19 cellular contexts compared by ENCODE assay signal in genomic region chr2:8570637-8571036, GRCh38.
"Had no signal": no experiment of that assay in that cellular context is flagged by ENCODE, and none has a peak within 500 bp of the region (broad histone marks: within the 10 kb centered on the region; RNA-seq: fewer than 3 reads in every experiment).

No MANE protein-coding gene starts in this region.

- H3K4me3 Mint-ChIP-seq: activated naive CD4-positive, alpha-beta T cell treated with anti-CD3 and anti-CD28 coated beads, Interleukin-2, amount 10 ng/mL, durations not matched to agents 7 days and 5 days; mesothelial cell of epicardium; stimulated activated naive CD8-positive, alpha-beta T cell treated with anti-CD3 and anti-CD28 coated beads, Interleukin-15, amount 100 ng/mL, for 72 hours had no signal

- H3K36me3 Mint-ChIP-seq: activated naive CD4-positive, alpha-beta T cell treated with anti-CD3 and anti-CD28 coated beads, Interleukin-2, amount 10 ng/mL, durations not matched to agents 7 days and 5 days; mesothelial cell of epicardium had no signal

- H3K36me3 ChIP-seq: esophagus muscularis mucosa, lower lobe of right lung, upper lobe of right lung had no signal

- H3K9me3 ChIP-seq: esophagus muscularis mucosa, lower lobe of right lung, testis, upper lobe of right lung had no signal

- H3K27me3 ChIP-seq: esophagus muscularis mucosa, testis, upper lobe of right lung had no signal

- H3K9me3 Mint-ChIP-seq: activated naive CD4-positive, alpha-beta T cell treated with anti-CD3 and anti-CD28 coated beads, Interleukin-2, amount 10 ng/mL, durations not matched to agents 7 days and 5 days; mesothelial cell of epicardium; stimulated activated naive CD8-positive, alpha-beta T cell treated with anti-CD3 and anti-CD28 coated beads, Interleukin-15, amount 100 ng/mL, for 72 hours had no signal

- H3K4me3 ChIP-seq: esophagus muscularis mucosa, lower lobe of right lung, testis, upper lobe of right lung had no signal

- H3K27ac Mint-ChIP-seq: activated naive CD4-positive, alpha-beta T cell treated with anti-CD3 and anti-CD28 coated beads, Interleukin-2, amount 10 ng/mL, durations not matched to agents 7 days and 5 days; stimulated activated naive CD8-positive, alpha-beta T cell treated with anti-CD3 and anti-CD28 coated beads, Interleukin-15, amount 100 ng/mL, for 72 hours had no signal

- H3K27ac ChIP-seq: esophagus muscularis mucosa, lower lobe of right lung, testis, upper lobe of right lung had no signal

- DNase-seq: activated CD8-positive, alpha-beta memory T cell treated with anti-CD3 and anti-CD28 coated beads for 24 hours; activated CD8-positive, alpha-beta memory T cell treated with anti-CD3 and anti-CD28 coated beads, Interleukin-2, amount 50 U/mL, for 48 hours; activated effector memory CD4-positive, alpha-beta T cell treated with Interleukin-2 at 50 U/mL for 16 hours; activated naive CD4-positive, alpha-beta T cell treated with anti-CD3 and anti-CD28 coated beads, Interleukin-2, amount 10 ng/mL, durations not matched to agents 7 days and 5 days; activated T-cell treated with anti-CD3 and anti-CD28 coated beads, Interleukin-2, amount 50 U/mL, for 48 hours; aorta; effector memory CD4-positive, alpha-beta T cell; left cardiac atrium; lower lobe of right lung; retina; stimulated activated CD4-positive, alpha-beta T cell treated with anti-CD3 and anti-CD28 coated beads, Interleukin-12 subunit alpha, Interleukin-12 subunit beta, amount 100 ng/mL, for 4 hours; stimulated activated CD4-positive, alpha-beta T cell treated with anti-CD3 and anti-CD28 coated beads, Interleukin-1b, Interleukin-23, amount 100 ng/mL, for 48 hours; stimulated activated naive CD8-positive, alpha-beta T cell treated with anti-CD3 and anti-CD28 coated beads, Interleukin-15, amount 100 ng/mL, for 72 hours; T-helper 1 cell; T-helper 9 cell; testis; upper lobe of right lung had no signal
